Comparison of ENCODE assay signal across 8 cellular contexts in genomic region chr1:226109829-226110248, GRCh38. TPM values are rescaled to one million over a fixed set of nuclear protein-coding genes. Genes with fewer than 3 reads are reported as not detected.
DNase-seq lines count a peak whose midpoint lies in the region; FAIRE-seq and TF ChIP-seq lines count a peak whose summit lies in the region.

No MANE protein-coding gene starts in this region.

- TF ChIP-seq CTCF in neutrophil (IDR thresholded peaks at IDR 0.05): no peak
- peak in 1 of 2 donors; percentile 14 for TF ChIP-seq CTCF in suprapubic skin (IDR thresholded peaks at IDR 0.05)

- H3K36me3 ChIP-seq in SJSA1 (no peaks in the 10 kb centered on the region), neutrophil (no peaks in the 10 kb centered on the region), suprapubic skin (no peaks in the 10 kb centered on the region)

- 0% methylated on average over 2 of the region's 57 CpGs for WGBS in suprapubic skin

- peaks cover 45% of the 10 kb centered on the region for H3K4me1 ChIP-seq in SJSA1 (replicated peaks)
- peaks cover 13 to 20% of the 10 kb centered on the region in 2 experiments for H3K4me1 ChIP-seq in neutrophil (ENCODE audit: control insufficient read depth in 1 of 2, insufficient read depth in 1 of 2, low read depth in 1 of 2, low read length in 1 of 2)
- peaks cover 40% of the 10 kb centered on the region for H3K4me1 ChIP-seq in suprapubic skin

- no peak for TF ChIP-seq POLR2A in suprapubic skin (IDR thresholded peaks at IDR 0.05)

- FAIRE-seq in frontal cortex (lab: Jason Lieb, UNC): no peak

- no peak for TF ChIP-seq EP300 in suprapubic skin (IDR thresholded peaks at IDR 0.05)

- H3K4me3 ChIP-seq in SJSA1 (peak overlapping the region; percentile 49), neutrophil (ENCODE audit: low read depth in 1 of 2, low read length in 1 of 2) (peak overlapping the region; percentile 53 to 72), suprapubic skin (peak overlapping the region; percentile 79)

- DNase-seq in EH (ENCODE audit: low read depth) (peak; percentile 81), H4 (ENCODE audit: low spot score) (peak; percentile 69), M059J (ENCODE audit: low read depth) (peak; percentile 80), SJSA1 (ENCODE audit: low read depth in 1 of 2, low spot score in 2 of 2) (peak; percentile 81 to 91), frontal cortex (ENCODE audit: low spot score in 2 of 2) (peak; percentile 94 to 98), suprapubic skin (ENCODE audit: low spot score in 2 of 2) (peak; percentile 92 to 93)
- DNase-seq in activated naive CD4-positive, alpha-beta T cell treated with Interleukin-2 at 50 U/mL for 16 hours: peak; percentile 81

- H3K9me3 ChIP-seq in SJSA1 (replicated peaks) (no peaks in the 10 kb centered on the region), neutrophil (no peaks in the 10 kb centered on the region), suprapubic skin (no peaks in the 10 kb centered on the region)

- H3K27ac ChIP-seq in SJSA1 (peak overlapping the region; percentile 85), neutrophil (no peak overlapping the region), suprapubic skin (peak overlapping the region; percentile 96)

- H3K27me3 ChIP-seq in SJSA1 (replicated peaks) (no peaks in the 10 kb centered on the region), neutrophil (peaks cover 56% of the 10 kb centered on the region), suprapubic skin (no peaks in the 10 kb centered on the region)

RNA-seq across cellular contexts. Expression of gene H3-3A, which starts 47.3 kb away (rescaled TPM):
- 313 and 407 TPM in 2 replicates for total RNA-seq in H4 (2014; rRNA removed; shearing (Covaris generic))
- total RNA-seq in M059J (2014; rRNA removed; shearing (Covaris generic)): 343 and 398 TPM in 2 replicates
- total RNA-seq in SJSA1 (2014; rRNA removed; shearing (Covaris generic)): 310 and 399 TPM in 2 replicates
- 377 TPM for total RNA-seq in frontal cortex
- total RNA-seq in suprapubic skin: 100 to 1,000 TPM; 224 to 510 (median 444) TPM
